Comparison of ENCODE assay signal across 16 cellular contexts in the genomic region with DNA sequence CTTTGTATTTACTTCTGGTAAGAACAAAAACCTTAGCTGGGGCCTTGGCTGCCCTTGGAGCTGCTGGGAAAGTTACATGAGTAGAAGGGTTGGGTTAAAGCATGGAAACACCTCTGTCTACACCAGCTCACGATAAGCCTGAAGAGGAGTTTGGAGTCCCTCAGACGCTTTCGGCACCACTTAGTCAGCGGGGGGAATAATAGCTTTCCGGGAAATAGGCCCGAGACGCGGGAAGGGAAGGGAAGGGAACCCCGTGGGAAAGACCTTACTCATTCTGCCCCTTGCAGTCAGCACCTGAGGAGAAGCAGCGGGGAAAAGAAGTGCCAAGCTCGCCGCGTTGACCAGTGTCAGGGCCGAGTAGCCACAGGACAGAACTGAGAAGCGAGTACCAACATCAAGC.
"Had no signal": no experiment of that assay in that cellular context is flagged by ENCODE, and none has a peak within 500 bp of the region (broad histone marks: within the 10 kb centered on the region; RNA-seq: fewer than 3 reads in every experiment).

No MANE protein-coding gene starts in this region.

- H3K9me3 Mint-ChIP-seq: effector memory CD8-positive, alpha-beta T cell; naive B cell; nephron had no signal

- H3K9me3 ChIP-seq: neutrophil, right atrium auricular region, tibial artery, upper lobe of right lung, vagina had no signal

- H3K27ac ChIP-seq: neutrophil, right atrium auricular region, tibial artery, upper lobe of right lung, vagina had no signal

- H3K27me3 ChIP-seq: neutrophil, right atrium auricular region, upper lobe of right lung, vagina had no signal

- H3K4me1 Mint-ChIP-seq: nephron had no signal

- H3K36me3 ChIP-seq: neutrophil, right atrium auricular region, tibial artery, upper lobe of right lung, vagina had no signal

- H3K4me3 ChIP-seq: lung, right atrium auricular region, tibial artery, upper lobe of right lung, vagina had no signal

- H3K36me3 Mint-ChIP-seq: naive B cell had no signal

- H3K4me3 Mint-ChIP-seq: effector memory CD8-positive, alpha-beta T cell; naive B cell; nephron had no signal

- H3K4me1 ChIP-seq: right atrium auricular region, tibial artery, upper lobe of right lung, vagina had no signal

- DNase-seq: effector memory CD8-positive, alpha-beta T cell; foreskin melanocyte; hypothalamus; left ventricle myocardium superior; mesenchymal stem cell; naive B cell; small intestine; stimulated activated CD4-positive, alpha-beta T cell treated with anti-CD3 and anti-CD28 coated beads, Interleukin-12 subunit alpha, Interleukin-12 subunit beta, amount 100 ng/mL, for 4 hours; stimulated activated naive CD4-positive, alpha-beta T cell treated with Interleukin-2 at 50 U/mL for 16 hours; tibial artery; upper lobe of right lung had no signal

- H3K27ac Mint-ChIP-seq: effector memory CD8-positive, alpha-beta T cell; naive B cell had no signal

- ATAC-seq: effector memory CD8-positive, alpha-beta T cell; left ventricle myocardium superior; upper lobe of right lung had no signal
